Comparison of ENCODE assay signal across 34 cellular contexts in genomic region chr1:56459260-56459659, GRCh38.
"Had no signal": no experiment of that assay in that cellular context is flagged by ENCODE, and none has a peak within 500 bp of the region (broad histone marks: within the 10 kb centered on the region; RNA-seq: fewer than 3 reads in every experiment).

No MANE protein-coding gene starts in this region.

- H3K4me3 ChIP-seq: cardiac muscle cell, MG63, Peyer's patch had no signal

- H3K27ac Mint-ChIP-seq: activated CD4-positive, alpha-beta T cell treated with anti-CD3 and anti-CD28 coated beads, Interleukin-2, amount 10 ng/mL, durations not matched to agents 24 days and 14 days; activated CD8-positive, alpha-beta T cell treated with anti-CD3 and anti-CD28 coated beads for 36 hours; activated naive CD8-positive, alpha-beta T cell treated with anti-CD3 and anti-CD28 coated beads for 36 hours; activated T-cell treated with anti-CD3 and anti-CD28 coated beads, Interleukin-2, amount 50 U/mL, for 72 hours; activated T-helper 17 cell treated with anti-CD3 and anti-CD28 coated beads, Interleukin-2, amount 50 U/mL, for 72 hours had no signal

- H3K4me1 ChIP-seq: Peyer's patch had no signal

- H3K9me3 Mint-ChIP-seq: activated CD4-positive, alpha-beta T cell treated with anti-CD3 and anti-CD28 coated beads, Interleukin-2, amount 10 ng/mL, durations not matched to agents 24 days and 14 days; activated CD8-positive, alpha-beta T cell treated with anti-CD3 and anti-CD28 coated beads for 36 hours; activated naive CD8-positive, alpha-beta T cell treated with anti-CD3 and anti-CD28 coated beads for 36 hours; activated T-helper 17 cell treated with anti-CD3 and anti-CD28 coated beads, Interleukin-2, amount 50 U/mL, for 72 hours had no signal

- H3K9me3 ChIP-seq: MG63, Peyer's patch had no signal

- H3K36me3 ChIP-seq: cardiac muscle cell, MG63, Peyer's patch, WERI-Rb-1 had no signal

- H3K4me1 Mint-ChIP-seq: activated CD4-positive, alpha-beta T cell treated with anti-CD3 and anti-CD28 coated beads, Interleukin-2, amount 10 ng/mL, durations not matched to agents 24 days and 14 days; activated naive CD8-positive, alpha-beta T cell treated with anti-CD3 and anti-CD28 coated beads for 36 hours; activated T-helper 17 cell treated with anti-CD3 and anti-CD28 coated beads, Interleukin-2, amount 50 U/mL, for 72 hours; central memory CD8-positive, alpha-beta T cell had no signal

- H3K27me3 ChIP-seq: cardiac muscle cell, MG63, Peyer's patch had no signal

- H3K36me3 Mint-ChIP-seq: activated naive CD8-positive, alpha-beta T cell treated with anti-CD3 and anti-CD28 coated beads for 36 hours had no signal

- H3K27ac ChIP-seq: cardiac muscle cell, Peyer's patch, WERI-Rb-1 had no signal

- H3K27me3 Mint-ChIP-seq: activated CD4-positive, alpha-beta T cell treated with anti-CD3 and anti-CD28 coated beads, Interleukin-2, amount 10 ng/mL, durations not matched to agents 24 days and 14 days; activated CD8-positive, alpha-beta T cell treated with anti-CD3 and anti-CD28 coated beads for 36 hours; activated naive CD8-positive, alpha-beta T cell treated with anti-CD3 and anti-CD28 coated beads for 36 hours had no signal

- DNase-seq: activated CD4-positive, alpha-beta T cell treated with anti-CD3 and anti-CD28 coated beads, Interleukin-2, amount 10 ng/mL, durations not matched to agents 24 days and 14 days; activated CD4-positive, alpha-beta T cell treated with anti-CD3 and anti-CD28 coated beads, Interleukin-2, amount 50 U/mL, for 4 hours; activated CD8-positive, alpha-beta T cell treated with anti-CD3 and anti-CD28 coated beads for 36 hours; activated effector memory CD4-positive, alpha-beta T cell treated with anti-CD3 and anti-CD28 coated beads, Interleukin-2, amount 50 U/mL, for 16 hours; activated naive CD4-positive, alpha-beta T cell; activated naive CD4-positive, alpha-beta T cell treated with anti-CD3 and anti-CD28 coated beads, Interleukin-2, amount 50 U/mL, for 16 hours; activated naive CD8-positive, alpha-beta T cell treated with anti-CD3 and anti-CD28 coated beads for 36 hours; activated T-cell treated with anti-CD3 and anti-CD28 coated beads, Interleukin-2, amount 50 U/mL, for 1 hour; activated T-cell treated with anti-CD3 and anti-CD28 coated beads, Interleukin-2, amount 50 U/mL, for 72 hours; amniotic stem cell; aorta; Kasumi-1; KG1; MG63; NCI-H1048; NCI-H1105 treated with DMSO at 0.1 percent for 48 hours; NCI-H1436; NCI-H1694; NCI-H1930; NCI-H2081 treated with DMSO at 0.1 percent for 48 hours; NCI-H226; NCI-H446 treated with DMSO at 0.1 percent for 48 hours; NCI-H524 treated with DMSO at 0.1 percent for 48 hours; PC-3; Peyer's patch; Right ventricle myocardium superior; SW 1271; T-helper 1 cell; T-helper 2 cell; T-helper 9 cell; WERI-Rb-1 had no signal

- ATAC-seq: activated CD8-positive, alpha-beta T cell treated with anti-CD3 and anti-CD28 coated beads for 36 hours; activated T-cell treated with anti-CD3 and anti-CD28 coated beads, Interleukin-2, amount 50 U/mL, for 72 hours; activated T-helper 17 cell treated with anti-CD3 and anti-CD28 coated beads, Interleukin-2, amount 50 U/mL, for 72 hours; PC-3 had no signal

- H3K4me3 Mint-ChIP-seq: activated CD4-positive, alpha-beta T cell treated with anti-CD3 and anti-CD28 coated beads, Interleukin-2, amount 10 ng/mL, durations not matched to agents 24 days and 14 days; activated CD8-positive, alpha-beta T cell treated with anti-CD3 and anti-CD28 coated beads for 36 hours; activated naive CD8-positive, alpha-beta T cell treated with anti-CD3 and anti-CD28 coated beads for 36 hours; activated T-cell treated with anti-CD3 and anti-CD28 coated beads, Interleukin-2, amount 50 U/mL, for 72 hours; activated T-helper 17 cell treated with anti-CD3 and anti-CD28 coated beads, Interleukin-2, amount 50 U/mL, for 72 hours; central memory CD8-positive, alpha-beta T cell had no signal
